In genomic region chr17:8173056-8173870, GRCh38 we compare ENCODE assay signal across 1 cellular context.
TF ChIP-seq lines count a peak whose summit lies in the region.

No MANE protein-coding gene starts in this region.

TF ChIP-seq in GM23338, 12 proteins besides CTCF, POLR2A, EP300 and RAD21 (continued from another document):
- TF ChIP-seq POLR2AphosphoS5 (IDR thresholded peaks at IDR 0.05; ENCODE audit: low read depth): peak; percentile 100
